In genomic region chr22:50117168-50117762, GRCh38 we compare ENCODE assay signal across 1 cellular context.
TF ChIP-seq lines count a peak whose summit lies in the region.

No MANE protein-coding gene starts in this region.

TF ChIP-seq in K562, 482 proteins besides CTCF, POLR2A, EP300 and RAD21 (continued from another document):
- TF ChIP-seq, protein P1, sequence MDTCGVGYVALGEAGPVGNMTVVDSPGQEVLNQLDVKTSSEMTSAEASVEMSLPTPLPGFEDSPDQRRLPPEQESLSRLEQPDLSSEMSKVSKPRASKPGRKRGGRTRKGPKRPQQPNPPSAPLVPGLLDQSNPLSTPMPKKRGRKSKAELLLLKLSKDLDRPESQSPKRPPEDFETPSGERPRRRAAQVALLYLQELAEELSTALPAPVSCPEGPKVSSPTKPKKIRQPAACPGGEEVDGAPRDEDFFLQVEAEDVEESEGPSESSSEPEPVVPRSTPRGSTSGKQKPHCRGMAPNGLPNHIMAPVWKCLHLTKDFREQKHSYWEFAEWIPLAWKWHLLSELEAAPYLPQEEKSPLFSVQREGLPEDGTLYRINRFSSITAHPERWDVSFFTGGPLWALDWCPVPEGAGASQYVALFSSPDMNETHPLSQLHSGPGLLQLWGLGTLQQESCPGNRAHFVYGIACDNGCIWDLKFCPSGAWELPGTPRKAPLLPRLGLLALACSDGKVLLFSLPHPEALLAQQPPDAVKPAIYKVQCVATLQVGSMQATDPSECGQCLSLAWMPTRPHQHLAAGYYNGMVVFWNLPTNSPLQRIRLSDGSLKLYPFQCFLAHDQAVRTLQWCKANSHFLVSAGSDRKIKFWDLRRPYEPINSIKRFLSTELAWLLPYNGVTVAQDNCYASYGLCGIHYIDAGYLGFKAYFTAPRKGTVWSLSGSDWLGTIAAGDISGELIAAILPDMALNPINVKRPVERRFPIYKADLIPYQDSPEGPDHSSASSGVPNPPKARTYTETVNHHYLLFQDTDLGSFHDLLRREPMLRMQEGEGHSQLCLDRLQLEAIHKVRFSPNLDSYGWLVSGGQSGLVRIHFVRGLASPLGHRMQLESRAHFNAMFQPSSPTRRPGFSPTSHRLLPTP (IDR thresholded peaks at IDR 0.05; ENCODE audit: borderline replicate concordance, extremely low read depth, insufficient read length) = no peak
- no peak for TF ChIP-seq ZNF75A (CRISPR knock-in tag; IDR thresholded peaks at IDR 0.05)
- no peak for TF ChIP-seq XRCC5 (IDR thresholded peaks at IDR 0.05; ENCODE audit: low read depth, low read length)
- TF ChIP-seq BDP1 (IDR thresholded peaks at IDR 0.05; ENCODE audit: insufficient read depth, insufficient read length) = no peak
- TF ChIP-seq REST (CRISPR knock-in tag; IDR thresholded peaks at IDR 0.05; ENCODE audit: low read depth) = no peak
- no peak for TF ChIP-seq MXI1 (IDR thresholded peaks at IDR 0.05; ENCODE audit: low read depth, low read length)
- TF ChIP-seq SMAD2 (IDR thresholded peaks at IDR 0.05; ENCODE audit: low read depth, low read length) = no peak
- TF ChIP-seq OTX1 (CRISPR knock-in tag; IDR thresholded peaks at IDR 0.05) = no peak
- TF ChIP-seq HIVEP1 (CRISPR knock-in tag; IDR thresholded peaks at IDR 0.05) = no peak
- no peak for TF ChIP-seq ID3 (CRISPR knock-in tag; IDR thresholded peaks at IDR 0.05)
- TF ChIP-seq ID3 (tag; IDR thresholded peaks at IDR 0.05) = no peak
- TF ChIP-seq RBM22 (IDR thresholded peaks at IDR 0.05; ENCODE audit: low read depth, low read length, poor library complexity, severe bottlenecking) = no peak
- TF ChIP-seq, protein P2, sequence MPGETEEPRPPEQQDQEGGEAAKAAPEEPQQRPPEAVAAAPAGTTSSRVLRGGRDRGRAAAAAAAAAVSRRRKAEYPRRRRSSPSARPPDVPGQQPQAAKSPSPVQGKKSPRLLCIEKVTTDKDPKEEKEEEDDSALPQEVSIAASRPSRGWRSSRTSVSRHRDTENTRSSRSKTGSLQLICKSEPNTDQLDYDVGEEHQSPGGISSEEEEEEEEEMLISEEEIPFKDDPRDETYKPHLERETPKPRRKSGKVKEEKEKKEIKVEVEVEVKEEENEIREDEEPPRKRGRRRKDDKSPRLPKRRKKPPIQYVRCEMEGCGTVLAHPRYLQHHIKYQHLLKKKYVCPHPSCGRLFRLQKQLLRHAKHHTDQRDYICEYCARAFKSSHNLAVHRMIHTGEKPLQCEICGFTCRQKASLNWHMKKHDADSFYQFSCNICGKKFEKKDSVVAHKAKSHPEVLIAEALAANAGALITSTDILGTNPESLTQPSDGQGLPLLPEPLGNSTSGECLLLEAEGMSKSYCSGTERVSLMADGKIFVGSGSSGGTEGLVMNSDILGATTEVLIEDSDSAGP (CRISPR knock-in tag; IDR thresholded peaks at IDR 0.05) = no peak
- no peak for TF ChIP-seq ZNF239 (CRISPR knock-in tag; IDR thresholded peaks at IDR 0.05)
- TF ChIP-seq TEAD1 (CRISPR knock-in tag; IDR thresholded peaks at IDR 0.05) = no peak
- peak; percentile 88 for TF ChIP-seq PML (IDR thresholded peaks at IDR 0.05; ENCODE audit: low read length)
- no peak for TF ChIP-seq WHSC1 (IDR thresholded peaks at IDR 0.05; ENCODE audit: low read length)
- no peak for TF ChIP-seq TOE1 (IDR thresholded peaks at IDR 0.05; ENCODE audit: borderline replicate concordance)
- no peak for TF ChIP-seq TOE1 (CRISPR knock-in tag; IDR thresholded peaks at IDR 0.05; ENCODE audit: borderline replicate concordance, low read depth)
- TF ChIP-seq NCOA4 (IDR thresholded peaks at IDR 0.05; ENCODE audit: partially characterized antibody) = no peak
- TF ChIP-seq ZNF778 (CRISPR knock-in tag; IDR thresholded peaks at IDR 0.05) = no peak
- TF ChIP-seq, protein P3, sequence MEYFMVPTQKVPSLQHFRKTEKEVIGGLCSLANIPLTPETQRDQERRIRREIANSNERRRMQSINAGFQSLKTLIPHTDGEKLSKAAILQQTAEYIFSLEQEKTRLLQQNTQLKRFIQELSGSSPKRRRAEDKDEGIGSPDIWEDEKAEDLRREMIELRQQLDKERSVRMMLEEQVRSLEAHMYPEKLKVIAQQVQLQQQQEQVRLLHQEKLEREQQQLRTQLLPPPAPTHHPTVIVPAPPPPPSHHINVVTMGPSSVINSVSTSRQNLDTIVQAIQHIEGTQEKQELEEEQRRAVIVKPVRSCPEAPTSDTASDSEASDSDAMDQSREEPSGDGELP (CRISPR knock-in tag; IDR thresholded peaks at IDR 0.05; ENCODE audit: borderline replicate concordance) = peak; percentile 37; the same call in 1 of the 2 replicates
- no peak for TF ChIP-seq ZBTB1 (CRISPR knock-in tag; IDR thresholded peaks at IDR 0.05; ENCODE audit: borderline replicate concordance, low read depth)
- TF ChIP-seq, protein P4, sequence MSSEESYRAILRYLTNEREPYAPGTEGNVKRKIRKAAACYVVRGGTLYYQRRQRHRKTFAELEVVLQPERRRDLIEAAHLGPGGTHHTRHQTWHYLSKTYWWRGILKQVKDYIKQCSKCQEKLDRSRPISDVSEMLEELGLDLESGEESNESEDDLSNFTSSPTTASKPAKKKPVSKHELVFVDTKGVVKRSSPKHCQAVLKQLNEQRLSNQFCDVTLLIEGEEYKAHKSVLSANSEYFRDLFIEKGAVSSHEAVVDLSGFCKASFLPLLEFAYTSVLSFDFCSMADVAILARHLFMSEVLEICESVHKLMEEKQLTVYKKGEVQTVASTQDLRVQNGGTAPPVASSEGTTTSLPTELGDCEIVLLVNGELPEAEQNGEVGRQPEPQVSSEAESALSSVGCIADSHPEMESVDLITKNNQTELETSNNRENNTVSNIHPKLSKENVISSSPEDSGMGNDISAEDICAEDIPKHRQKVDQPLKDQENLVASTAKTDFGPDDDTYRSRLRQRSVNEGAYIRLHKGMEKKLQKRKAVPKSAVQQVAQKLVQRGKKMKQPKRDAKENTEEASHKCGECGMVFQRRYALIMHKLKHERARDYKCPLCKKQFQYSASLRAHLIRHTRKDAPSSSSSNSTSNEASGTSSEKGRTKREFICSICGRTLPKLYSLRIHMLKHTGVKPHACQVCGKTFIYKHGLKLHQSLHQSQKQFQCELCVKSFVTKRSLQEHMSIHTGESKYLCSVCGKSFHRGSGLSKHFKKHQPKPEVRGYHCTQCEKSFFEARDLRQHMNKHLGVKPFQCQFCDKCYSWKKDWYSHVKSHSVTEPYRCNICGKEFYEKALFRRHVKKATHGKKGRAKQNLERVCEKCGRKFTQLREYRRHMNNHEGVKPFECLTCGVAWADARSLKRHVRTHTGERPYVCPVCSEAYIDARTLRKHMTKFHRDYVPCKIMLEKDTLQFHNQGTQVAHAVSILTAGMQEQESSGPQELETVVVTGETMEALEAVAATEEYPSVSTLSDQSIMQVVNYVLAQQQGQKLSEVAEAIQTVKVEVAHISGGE (CRISPR knock-in tag; IDR thresholded peaks at IDR 0.05) = no peak
- 0 out of 4 replicates have a peak, but pooled peaks of 1 of the 2 experiments have one; percentile 50 for TF ChIP-seq KDM4B (IDR thresholded peaks at IDR 0.05; ENCODE audit: borderline replicate concordance in 2 of 2, low read depth in 1 of 2)
- TF ChIP-seq L3MBTL2 (IDR thresholded peaks at IDR 0.05) = 0 out of 2 replicates have a peak, but pooled peaks have one; percentile 16
- TF ChIP-seq ZBTB7A (IDR thresholded peaks at IDR 0.05; ENCODE audit: borderline replicate concordance, control insufficient read depth, low read depth, low read length) = no peak
- TF ChIP-seq ZNF12 (CRISPR knock-in tag; IDR thresholded peaks at IDR 0.05) = no peak
- TF ChIP-seq ELK1 (CRISPR knock-in tag; IDR thresholded peaks at IDR 0.05) = no peak
- no peak for TF ChIP-seq PYGO2 (tag; IDR thresholded peaks at IDR 0.05)
- TF ChIP-seq GMEB1 (CRISPR knock-in tag; IDR thresholded peaks at IDR 0.05) = no peak
- no peak for TF ChIP-seq HOXB6 (CRISPR knock-in tag; IDR thresholded peaks at IDR 0.05; ENCODE audit: borderline replicate concordance)
- TF ChIP-seq RNF2 (IDR thresholded peaks at IDR 0.05) = no peak
- TF ChIP-seq NR0B1 (IDR thresholded peaks at IDR 0.05; ENCODE audit: partially characterized antibody) = no peak
- TF ChIP-seq HCFC1 (IDR thresholded peaks at IDR 0.05; ENCODE audit: low read depth, low read length) = no peak
- no peak for TF ChIP-seq MEIS2 (IDR thresholded peaks at IDR 0.05; ENCODE audit: partially characterized antibody)
- no peak for TF ChIP-seq TRIM28 (IDR thresholded peaks at IDR 0.05)
- no peak for TF ChIP-seq BHLHE40 (IDR thresholded peaks at IDR 0.05; ENCODE audit: low read length)
- TF ChIP-seq, protein P5, sequence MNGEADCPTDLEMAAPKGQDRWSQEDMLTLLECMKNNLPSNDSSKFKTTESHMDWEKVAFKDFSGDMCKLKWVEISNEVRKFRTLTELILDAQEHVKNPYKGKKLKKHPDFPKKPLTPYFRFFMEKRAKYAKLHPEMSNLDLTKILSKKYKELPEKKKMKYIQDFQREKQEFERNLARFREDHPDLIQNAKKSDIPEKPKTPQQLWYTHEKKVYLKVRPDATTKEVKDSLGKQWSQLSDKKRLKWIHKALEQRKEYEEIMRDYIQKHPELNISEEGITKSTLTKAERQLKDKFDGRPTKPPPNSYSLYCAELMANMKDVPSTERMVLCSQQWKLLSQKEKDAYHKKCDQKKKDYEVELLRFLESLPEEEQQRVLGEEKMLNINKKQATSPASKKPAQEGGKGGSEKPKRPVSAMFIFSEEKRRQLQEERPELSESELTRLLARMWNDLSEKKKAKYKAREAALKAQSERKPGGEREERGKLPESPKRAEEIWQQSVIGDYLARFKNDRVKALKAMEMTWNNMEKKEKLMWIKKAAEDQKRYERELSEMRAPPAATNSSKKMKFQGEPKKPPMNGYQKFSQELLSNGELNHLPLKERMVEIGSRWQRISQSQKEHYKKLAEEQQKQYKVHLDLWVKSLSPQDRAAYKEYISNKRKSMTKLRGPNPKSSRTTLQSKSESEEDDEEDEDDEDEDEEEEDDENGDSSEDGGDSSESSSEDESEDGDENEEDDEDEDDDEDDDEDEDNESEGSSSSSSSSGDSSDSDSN (IDR thresholded peaks at IDR 0.05; ENCODE audit: borderline replicate concordance in 1 of 2, low read depth in 2 of 2, low read length in 2 of 2) = no peak
- TF ChIP-seq, protein P6, sequence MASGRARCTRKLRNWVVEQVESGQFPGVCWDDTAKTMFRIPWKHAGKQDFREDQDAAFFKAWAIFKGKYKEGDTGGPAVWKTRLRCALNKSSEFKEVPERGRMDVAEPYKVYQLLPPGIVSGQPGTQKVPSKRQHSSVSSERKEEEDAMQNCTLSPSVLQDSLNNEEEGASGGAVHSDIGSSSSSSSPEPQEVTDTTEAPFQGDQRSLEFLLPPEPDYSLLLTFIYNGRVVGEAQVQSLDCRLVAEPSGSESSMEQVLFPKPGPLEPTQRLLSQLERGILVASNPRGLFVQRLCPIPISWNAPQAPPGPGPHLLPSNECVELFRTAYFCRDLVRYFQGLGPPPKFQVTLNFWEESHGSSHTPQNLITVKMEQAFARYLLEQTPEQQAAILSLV (tag; IDR thresholded peaks at IDR 0.05) = no peak
- TF ChIP-seq NONO (IDR thresholded peaks at IDR 0.05; ENCODE audit: low read depth in 2 of 2, low read length in 1 of 2) = no peak
